ENCODE assay signal across 8 cellular contexts in the genomic region with DNA sequence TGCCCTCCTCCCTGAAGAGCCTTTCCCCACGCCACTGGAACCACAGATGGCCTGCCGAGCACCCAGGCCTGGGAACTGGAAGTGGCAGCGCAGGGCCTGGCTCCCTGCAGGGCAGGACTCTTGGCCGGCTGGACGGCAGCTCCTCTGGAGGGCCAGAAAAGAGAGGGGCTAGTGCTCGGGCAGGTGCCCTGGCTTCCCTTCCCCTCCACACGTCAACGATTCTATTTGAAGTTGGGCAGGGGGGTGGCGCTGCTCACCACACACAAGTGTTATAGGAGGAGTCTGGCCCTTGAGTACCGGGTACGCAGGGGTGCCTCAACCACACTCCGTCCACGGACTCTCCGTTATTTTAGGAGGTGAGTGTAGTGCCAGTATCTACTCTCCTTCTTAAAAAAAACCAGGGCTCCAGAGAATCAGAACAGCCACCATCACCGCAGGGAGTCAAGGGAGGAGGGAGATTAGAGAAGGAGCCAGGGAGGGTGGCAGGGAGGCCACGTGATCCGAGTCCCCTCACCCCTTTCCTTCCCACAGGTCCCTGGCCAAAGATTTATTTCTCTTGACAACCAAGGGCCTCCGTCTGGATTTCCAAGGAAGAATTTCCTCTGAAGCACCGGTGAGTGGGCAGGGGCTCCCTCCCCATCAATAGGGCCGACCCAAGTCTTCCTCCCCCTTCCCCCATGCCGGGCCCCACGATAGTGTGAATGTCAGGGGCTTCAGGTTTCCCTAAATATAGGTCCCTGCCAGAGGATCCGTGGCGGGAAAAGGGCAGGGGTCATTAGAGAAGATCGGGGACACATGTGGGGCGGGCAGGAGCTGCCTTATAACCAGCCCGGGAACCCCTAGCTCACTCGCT. TPM values are rescaled to one million over a fixed set of nuclear protein-coding genes. Genes with fewer than 3 reads are reported as not detected.
A peak's percentile ranks its signal among the peaks of the same experiment; 100 is the strongest.
DNase-seq lines count a peak whose midpoint lies in the region; ATAC-seq and TF ChIP-seq lines count a peak whose summit lies in the region.

No MANE protein-coding gene starts in this region.

- H2AFZ ChIP-seq in PC-9 (peak overlapping the region; percentile 71), neuronal stem cell (ENCODE audit: low read length) (peak overlapping the region; percentile 93)

- peaks cover 79% of the 10 kb centered on the region for H3F3A ChIP-seq in PC-9 (ENCODE audit: insufficient read depth, low read depth)

- ATAC-seq in HG02588 (IDR thresholded peaks at IDR 0.05; ENCODE audit: unreplicated experiment): no peak

- H3K23ac ChIP-seq in neuronal stem cell (ENCODE audit: low read depth, low read length, poor library complexity): peak overlapping the region; percentile 100

- no peaks in the 10 kb centered on the region for H3K9me2 ChIP-seq in PC-9 (ENCODE audit: insufficient read depth)

- WGBS in neuronal stem cell (ENCODE audit: extremely low coverage in 2 of 2, insufficient read length in 2 of 2, insufficient replicate concordance in 1 of 2), 2 donors: no CpG with 5 or more reads among the region's 28 CpGs

- peak; percentile 53; the same call in 1 of the 2 replicates for TF ChIP-seq CTCF in PC-9 (conservative IDR thresholded peaks at IDR 0.05)
- TF ChIP-seq CTCF in foreskin fibroblast (IDR thresholded peaks at IDR 0.05; ENCODE audit: low read depth, low read length): no peak

- no peak overlapping the region for H4K8ac ChIP-seq in neuronal stem cell (ENCODE audit: low read depth, low read length)

- H3K27ac ChIP-seq in PC-9 (peak overlapping the region; percentile 92), neuronal stem cell (replicated peaks; ENCODE audit: low read length) (peak overlapping the region; percentile 99), temporal lobe (ENCODE audit: low read depth, low read length) (peak overlapping the region; percentile 99)

- H3K18ac ChIP-seq in neuronal stem cell (ENCODE audit: low read length): peak overlapping the region; percentile 100

- H3K4me2 ChIP-seq in PC-9 (peak overlapping the region; percentile 78), neuronal stem cell (ENCODE audit: insufficient read depth, low read length, poor library complexity, severe bottlenecking) (peak overlapping the region; percentile 84)

- H2BK12ac ChIP-seq in neuronal stem cell (ENCODE audit: low read length): no peak overlapping the region

- no peaks in the 10 kb centered on the region for H3K27me3 ChIP-seq in PC-9 (ENCODE audit: insufficient read depth, low read depth)
- H3K27me3 ChIP-seq in neuronal stem cell (ENCODE audit: control insufficient read depth in 3 of 3, insufficient read depth in 3 of 3, low read depth in 1 of 3, low read length in 3 of 3): no peaks in the 10 kb centered on the region

- peak overlapping the region; percentile 98 for H2AK5ac ChIP-seq in neuronal stem cell (ENCODE audit: low read depth, low read length)

- peaks cover 64% of the 10 kb centered on the region for H3K79me2 ChIP-seq in PC-9 (ENCODE audit: low read depth)

- H3K9me3 ChIP-seq in PC-9 (ENCODE audit: insufficient read depth, low read depth) (no peaks in the 10 kb centered on the region), neuronal stem cell (replicated peaks in 1 of 2; ENCODE audit: control insufficient read depth in 2 of 2, insufficient read depth in 1 of 2, low read depth in 1 of 2, low read length in 2 of 2) (no peaks in the 10 kb centered on the region)

- POLR2A ChIA-PET in PC-9 (lab: Charles Lee; ENCODE audit: unreplicated experiment): interaction anchor here (0.6 to 1.0 kb wide), 2 partner anchors 9 to 28 kb away, joined by 3 to 19 read pairs; a partner anchor contains a TSS

- peaks cover 31% of the 10 kb centered on the region for H4K20me1 ChIP-seq in PC-9 (ENCODE audit: insufficient read depth)

- H3K4me3 ChIP-seq in PC-9: peak overlapping the region; percentile 94
- peak overlapping the region; percentile 70 to 71 for H3K4me3 ChIP-seq in foreskin fibroblast (ENCODE audit: low read depth in 1 of 2, low read length in 2 of 2)
- peak overlapping the region; percentile 95 to 99 for H3K4me3 ChIP-seq in neuronal stem cell (ENCODE audit: low read length in 2 of 2)

- peak overlapping the region; percentile 97 for H3K9ac ChIP-seq in neuronal stem cell (ENCODE audit: low read depth, low read length, poor library complexity)

- peak overlapping the region; percentile 77 for H2BK120ac ChIP-seq in neuronal stem cell (ENCODE audit: low read depth, low read length)

- peak overlapping the region; percentile 88 for H2BK5ac ChIP-seq in neuronal stem cell (ENCODE audit: low read length)

- CTCF ChIA-PET in PC-9 (lab: Charles Lee): interaction anchor here (0.6 to 1.5 kb wide), 4 partner anchors 9 to 1188 kb away, joined by 3 to 4 read pairs (median 4); no protein-coding TSS in a partner anchor

- peak overlapping the region; percentile 13 for H2BK15ac ChIP-seq in neuronal stem cell (ENCODE audit: low read length)

- peak overlapping the region; percentile 86 for H4K91ac ChIP-seq in neuronal stem cell (ENCODE audit: low read depth, low read length, poor library complexity)

- peak; percentile 70 for TF ChIP-seq POLR2A in GM10847 (IDR thresholded peaks at IDR 0.05; ENCODE audit: extremely low read depth, insufficient read length)

- H3K4me1 ChIP-seq in PC-9 (replicated peaks; ENCODE audit: insufficient read depth) (peaks cover 55% of the 10 kb centered on the region), neuronal stem cell (ENCODE audit: control insufficient read depth in 2 of 2, insufficient read depth in 1 of 2, low read depth in 1 of 2, low read length in 2 of 2) (peaks cover 17 to 24% of the 10 kb centered on the region in 2 donors)

- no peak overlapping the region for H3K4ac ChIP-seq in neuronal stem cell (ENCODE audit: low read length)

- H3K79me1 ChIP-seq in neuronal stem cell (ENCODE audit: low read depth, low read length): peaks cover 16% of the 10 kb centered on the region

- no TSS peak for BruUV-seq in PC-9 (replicated peaks; lab: Mats Ljungman, UMichigan)

- intact Hi-C loops in PC-9 (cut with micrococcal nuclease; ENCODE audit: unreplicated experiment): loop anchor here (1.0 to 2.0 kb wide), 2 partner anchors 11 to 291 kb away; a partner anchor contains a TSS

- H3K14ac ChIP-seq in neuronal stem cell (ENCODE audit: low read length): no peak overlapping the region

- DNase-seq in HT-29 (ENCODE audit: low spot score): peak; percentile 68
- DNase-seq in PC-9: peak; percentile 62 to 64
- peak; percentile 55 for DNase-seq in activated T-helper 9 cell treated with anti-CD3 and anti-CD28 coated beads, Interleukin-2, amount 50 U/mL, for 16 hours (ENCODE audit: low read depth)
- peak in 1 of 2 donors; percentile 70 for DNase-seq in foreskin fibroblast
- no peak for DNase-seq in neuronal stem cell (ENCODE audit: low spot score)

- H3K36me3 ChIP-seq in PC-9 (ENCODE audit: low read depth) (peaks cover 24% of the 10 kb centered on the region), neuronal stem cell (replicated peaks in 1 of 2; ENCODE audit: control insufficient read depth in 2 of 2, insufficient read depth in 2 of 2, low read length in 2 of 2) (peaks cover 18 to 50% of the 10 kb centered on the region in 2 donors)

RNA-seq across cellular contexts. Expression of a gene that starts 1.4 kb away (rescaled TPM):
- 1,983 and 2,051 TPM in 2 replicates for total RNA-seq in HT-29 (2014; rRNA removed; shearing (Covaris generic))
- 2,395 and 3,090 TPM in 2 replicates for total RNA-seq in PC-9 (2021)
- 340 TPM for polyA plus RNA-seq in neuronal stem cell (2013, experiment 1 of 2)
- polyA plus RNA-seq in neuronal stem cell (2013, experiment 2 of 2): 327 TPM
- 83.6 TPM for total RNA-seq in temporal lobe

RNA-seq across cellular contexts. Expression of a gene that starts 11.7 kb away (rescaled TPM):
- total RNA-seq in HT-29 (2014; rRNA removed; shearing (Covaris generic)): 215 and 226 TPM in 2 replicates
- total RNA-seq in PC-9 (2021) (246 and 268 TPM in 2 replicates), temporal lobe (52.1 TPM)
- 112 TPM for polyA plus RNA-seq in neuronal stem cell (2013, experiment 1 of 2)
- 110 TPM for polyA plus RNA-seq in neuronal stem cell (2013, experiment 2 of 2)

RNA-seq across cellular contexts. Expression of a gene that starts 27.6 kb away (rescaled TPM):
- 2.5 and 3.5 TPM in 2 replicates for total RNA-seq in HT-29 (2014; rRNA removed; shearing (Covaris generic))
- 8.3 and 9.6 TPM in 2 replicates for total RNA-seq in PC-9 (2021)
- 2.8 TPM for polyA plus RNA-seq in neuronal stem cell (2013, experiment 1 of 2)
- 2.5 TPM for polyA plus RNA-seq in neuronal stem cell (2013, experiment 2 of 2)
- 0.25 TPM for total RNA-seq in temporal lobe

RNA-seq across cellular contexts. Expression of a gene that starts 31.9 kb away (rescaled TPM):
- 14.3 and 16.2 TPM in 2 replicates for total RNA-seq in HT-29 (2014; rRNA removed; shearing (Covaris generic))
- total RNA-seq in PC-9 (2021): 95.4 and 129 TPM in 2 replicates
- polyA plus RNA-seq in neuronal stem cell (2013, experiment 1 of 2): 51.2 TPM
- polyA plus RNA-seq in neuronal stem cell (2013, experiment 2 of 2): 52.1 TPM
- 25.8 TPM for total RNA-seq in temporal lobe

RNA-seq across cellular contexts. Expression of a gene that starts 33.0 kb away (rescaled TPM):
- total RNA-seq in HT-29 (2014; rRNA removed; shearing (Covaris generic)): 0.79 TPM in 1 of 2 replicates, not detected in the other
- total RNA-seq in PC-9 (2021) (5.8 and 9.7 TPM in 2 replicates), temporal lobe (22.1 TPM)
- 23.0 TPM for polyA plus RNA-seq in neuronal stem cell (2013, experiment 1 of 2)
- 22.5 TPM for polyA plus RNA-seq in neuronal stem cell (2013, experiment 2 of 2)

Comparison
In these comparisons a context has a peak if more than half of its experiments do, and no peak if none do; other contexts are left out.
1. RNA of a gene that starts 1.4 kb away (total RNA-seq): 2,395 to 3,090 TPM in PC-9 and 1,983 to 2,051 TPM in HT-29; 83.6 TPM in temporal lobe (single experiment); every median in the first group is over 10 times any median in the second.
2. Peak in every context shown above with its lines, with median percentiles within 50 percentile points of each other: H3K27ac ChIP-seq and H3K4me3 ChIP-seq.